ENCODE assay signal across 30 cellular contexts in the genomic region with DNA sequence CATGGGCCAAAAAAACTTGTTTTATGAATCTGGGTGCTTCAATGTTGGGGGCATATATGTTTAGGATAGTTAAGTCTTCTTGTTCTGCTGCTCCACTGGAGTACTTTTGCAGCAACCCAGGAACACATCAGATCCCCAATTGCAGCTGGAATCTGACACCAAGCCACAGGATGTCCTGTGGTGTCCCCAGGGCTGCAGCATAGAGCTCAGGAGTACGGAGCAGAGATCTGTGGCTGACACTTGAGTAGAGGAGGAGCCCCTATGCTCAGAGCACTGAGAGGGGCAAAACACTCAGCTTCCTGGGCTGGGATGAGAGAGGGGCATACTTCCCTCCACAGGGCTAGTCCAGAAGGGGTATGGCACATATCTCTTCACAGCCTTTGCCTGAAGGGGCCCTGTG.
"Had no signal": no experiment of that assay in that cellular context is flagged by ENCODE, and none has a peak within 500 bp of the region (broad histone marks: within the 10 kb centered on the region; RNA-seq: fewer than 3 reads in every experiment).

No MANE protein-coding gene starts in this region.

- H3K4me3 Mint-ChIP-seq: activated naive CD8-positive, alpha-beta T cell; activated T-cell treated with anti-CD3 and anti-CD28 coated beads, Interleukin-2, amount 50 U/mL, for 24 hours; naive thymus-derived CD8-positive, alpha-beta T cell; stimulated activated naive CD8-positive, alpha-beta T cell treated with anti-CD3 and anti-CD28 coated beads, Interleukin-15, Interleukin-2, amounts not matched to agents 100 ng/mL and 50 ng/mL, for 24 hours had no signal

- H3K36me3 Mint-ChIP-seq: activated naive CD8-positive, alpha-beta T cell; naive thymus-derived CD8-positive, alpha-beta T cell had no signal

- H3K9me3 ChIP-seq: adrenal gland, ascending aorta, gastroesophageal sphincter, lower lobe of right lung, neutrophil, ovary, psoas muscle, right atrium auricular region, thyroid gland, upper lobe of right lung had no signal

- H3K27me3 ChIP-seq: ascending aorta, brain microvascular endothelial cell, gastroesophageal sphincter, neutrophil, ovary, right atrium auricular region, thyroid gland, upper lobe of right lung had no signal

- DNase-seq: activated CD4-positive, alpha-beta T cell treated with anti-CD3 and anti-CD28 coated beads for 1 hour; activated CD8-positive, alpha-beta memory T cell treated with anti-CD3 and anti-CD28 coated beads for 24 hours; activated CD8-positive, alpha-beta memory T cell treated with anti-CD3 and anti-CD28 coated beads, Interleukin-2, amount 50 U/mL, for 4 hours; activated naive CD4-positive, alpha-beta T cell; activated T-cell treated with anti-CD3 and anti-CD28 coated beads, Interleukin-2, amount 50 U/mL, for 24 hours; adrenal gland; brain microvascular endothelial cell; central memory CD4-positive, alpha-beta T cell; dorsolateral prefrontal cortex; head of caudate nucleus; kidney; lower lobe of right lung; naive thymus-derived CD8-positive, alpha-beta T cell; ovary; psoas muscle; stimulated activated CD4-positive, alpha-beta T cell treated with anti-CD3 and anti-CD28 coated beads, Interleukin-4, amount 100 ng/mL, for 24 hours; substantia nigra; T-helper 1 cell; thyroid gland; upper lobe of right lung; WERI-Rb-1 had no signal

- H3K36me3 ChIP-seq: adrenal gland, ascending aorta, brain microvascular endothelial cell, gastroesophageal sphincter, lower lobe of right lung, neutrophil, ovary, right atrium auricular region, thyroid gland, upper lobe of right lung, WERI-Rb-1 had no signal

- H3K9me3 Mint-ChIP-seq: activated T-cell treated with anti-CD3 and anti-CD28 coated beads, Interleukin-2, amount 50 U/mL, for 24 hours; activated T-helper 2 cell treated with anti-CD3 and anti-CD28 coated beads, Interferon-gamma antibody, Interleukin-2, Interleukin-4, amounts not matched to agents 10 μg/mL and 5 μg/mL and 100 μg/mL, durations not matched to agents 14 hours and 24 hours and 36 hours; naive thymus-derived CD8-positive, alpha-beta T cell; stimulated activated naive CD8-positive, alpha-beta T cell treated with anti-CD3 and anti-CD28 coated beads, Interleukin-15, Interleukin-2, amounts not matched to agents 100 ng/mL and 50 ng/mL, for 24 hours had no signal

- H3K4me1 ChIP-seq: adrenal gland, ascending aorta, gastroesophageal sphincter, lower lobe of right lung, psoas muscle, right atrium auricular region, thyroid gland, upper lobe of right lung had no signal

- H3K27me3 Mint-ChIP-seq: activated T-cell treated with anti-CD3 and anti-CD28 coated beads, Interleukin-2, amount 50 U/mL, for 24 hours had no signal

- ATAC-seq: gastroesophageal sphincter; left lobe of liver; lower lobe of right lung; naive thymus-derived CD8-positive, alpha-beta T cell; psoas muscle; upper lobe of right lung had no signal

- H3K4me1 Mint-ChIP-seq: naive thymus-derived CD8-positive, alpha-beta T cell had no signal

- H3K27ac Mint-ChIP-seq: activated naive CD8-positive, alpha-beta T cell; activated T-cell treated with anti-CD3 and anti-CD28 coated beads, Interleukin-2, amount 50 U/mL, for 24 hours; activated T-helper 2 cell treated with anti-CD3 and anti-CD28 coated beads, Interferon-gamma antibody, Interleukin-2, Interleukin-4, amounts not matched to agents 10 μg/mL and 5 μg/mL and 100 μg/mL, durations not matched to agents 14 hours and 24 hours and 36 hours; naive thymus-derived CD8-positive, alpha-beta T cell; stimulated activated naive CD8-positive, alpha-beta T cell treated with anti-CD3 and anti-CD28 coated beads, Interleukin-15, Interleukin-2, amounts not matched to agents 100 ng/mL and 50 ng/mL, for 24 hours had no signal

- H3K27ac ChIP-seq: adrenal gland, ascending aorta, brain microvascular endothelial cell, dorsolateral prefrontal cortex, epithelial cell of prostate, gastroesophageal sphincter, lower lobe of right lung, neutrophil, ovary, psoas muscle, right atrium auricular region, thyroid gland, upper lobe of right lung, WERI-Rb-1 had no signal

- H3K4me3 ChIP-seq: adrenal gland, ascending aorta, dorsolateral prefrontal cortex, gastroesophageal sphincter, lower lobe of right lung, ovary, psoas muscle, right atrium auricular region, thyroid gland, upper lobe of right lung had no signal
